8 cellular contexts compared by ENCODE assay signal in the genomic region with DNA sequence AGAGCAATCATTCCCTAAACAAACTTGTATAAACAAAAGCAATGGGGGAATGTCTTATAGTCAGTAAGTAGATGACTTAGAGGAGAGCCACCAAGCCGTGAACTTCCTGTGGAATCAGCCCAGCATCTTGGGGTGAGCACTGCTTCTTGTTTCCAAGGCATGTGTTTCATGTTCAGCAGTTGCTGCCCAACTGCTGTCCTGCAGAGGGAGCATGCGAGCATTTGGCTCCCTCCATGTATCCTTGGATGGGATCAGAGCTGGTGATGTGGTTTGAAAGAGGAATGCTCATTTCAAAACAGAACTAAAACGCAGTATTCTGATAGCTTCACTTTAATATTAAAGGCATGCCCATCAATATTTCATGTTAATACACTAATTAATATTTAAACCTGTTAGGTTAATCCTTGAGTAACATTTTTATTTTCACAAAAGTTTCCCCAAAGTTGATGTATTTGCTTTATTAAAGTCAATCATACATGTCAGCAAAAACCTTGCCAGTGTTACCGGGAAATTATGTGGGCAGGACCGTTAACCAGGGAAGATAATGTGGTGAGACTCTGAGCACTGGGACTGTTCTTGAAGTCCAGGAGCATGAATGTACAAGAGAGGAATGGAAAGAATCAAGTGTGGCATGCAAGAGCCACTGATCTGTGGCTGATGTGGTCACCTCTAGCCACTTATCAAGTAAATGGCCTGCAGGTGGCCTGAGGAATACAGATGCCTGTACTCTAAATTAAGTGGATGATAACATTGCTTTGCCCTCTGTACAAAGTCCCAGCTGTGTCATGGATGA.
DNase-seq lines count a peak whose midpoint lies in the region; FAIRE-seq and TF ChIP-seq lines count a peak whose summit lies in the region.

No MANE protein-coding gene starts in this region.

- intact Hi-C loops in breast epithelium (cut with DNase I; ENCODE audit: low total_unique reads) (loop anchor here (10.0 kb wide), 1 partner anchor 546 kb away; no protein-coding TSS in a partner anchor), kidney (cut with DNase I) (no loop called here), tibial artery (cut with DNase I; ENCODE audit: low total_unique reads) (loop anchor here (5.0 to 10.0 kb wide), 2 partner anchors 644 to 752 kb away; no protein-coding TSS in a partner anchor)

- DNase-seq in DMS53 (lab: John Stamatoyannopoulos, UW) (peak; percentile 60), NCI-H1048 (lab: John Stamatoyannopoulos, UW) (peak; percentile 10), breast epithelium (ENCODE audit: low spot score in 2 of 2) (no peak), kidney (no peak), tibial artery (peak; percentile 60 to 76), NCI-H1436 (lab: John Stamatoyannopoulos, UW) (no peak), NCI-H510A treated with DMSO at 0.1 percent for 48 hours (lab: John Stamatoyannopoulos, UW) (no peak)

- TF ChIP-seq CTCF in 22Rv1 (IDR thresholded peaks at IDR 0.05) (peak; percentile 82), breast epithelium (IDR thresholded peaks at IDR 0.05) (peak in 2 of 3 donors; percentile 37 to 63), kidney (IDR thresholded peaks at IDR 0.05; ENCODE audit: borderline replicate concordance, extremely low read depth, insufficient read depth) (peak; percentile 76), tibial artery (IDR thresholded peaks at IDR 0.05) (peak; percentile 79)

- H3K36me3 ChIP-seq in breast epithelium (no peaks in the 10 kb centered on the region), kidney (ENCODE audit: control insufficient read depth in 1 of 2, insufficient read depth in 2 of 2, low read length in 2 of 2) (no peaks in the 10 kb centered on the region), tibial artery (no peaks in the 10 kb centered on the region)

- TF ChIP-seq POLR2A in breast epithelium (IDR thresholded peaks at IDR 0.05): no peak

- FAIRE-seq in kidney (lab: Jason Lieb, UNC): peak; percentile 17

- no peak overlapping the region for H3K9ac ChIP-seq in kidney (ENCODE audit: low read length in 2 of 2)

- H3K27ac ChIP-seq in 22Rv1: no peak overlapping the region
- no peak overlapping the region for H3K27ac ChIP-seq in breast epithelium
- H3K27ac ChIP-seq in kidney (ENCODE audit: low read depth in 2 of 2, low read length in 2 of 2): no peak overlapping the region
- H3K27ac ChIP-seq in tibial artery: no peak overlapping the region

- H3K27me3 ChIP-seq in breast epithelium: no peaks in the 10 kb centered on the region
- peaks cover 0 to 4% of the 10 kb centered on the region in 2 donors for H3K27me3 ChIP-seq in tibial artery

- H3K4me1 ChIP-seq in breast epithelium: no peaks in the 10 kb centered on the region
- H3K4me1 ChIP-seq in kidney (ENCODE audit: control insufficient read depth in 1 of 2, insufficient read depth in 1 of 2, low read depth in 1 of 2, low read length in 2 of 2): peaks cover 0 to 2% of the 10 kb centered on the region in 2 donors
- peaks cover 0 to 4% (median 0%) of the 10 kb centered on the region in 4 donors for H3K4me1 ChIP-seq in tibial artery

- H3K4me3 ChIP-seq in breast epithelium (no peak overlapping the region), kidney (ENCODE audit: low read length in 2 of 2) (no peak overlapping the region), tibial artery (no peak overlapping the region)

- H3K9me3 ChIP-seq in breast epithelium (no peaks in the 10 kb centered on the region), kidney (ENCODE audit: control insufficient read depth in 1 of 2, low read length in 2 of 2) (no peaks in the 10 kb centered on the region), tibial artery (no peaks in the 10 kb centered on the region)

Comparison
In these comparisons a context has a peak if more than half of its experiments do, and no peak if none do; other contexts are left out.
1. DNase-seq: peak in DMS53 (single experiment), NCI-H1048 (single experiment) and tibial artery (2 of 2); none in breast epithelium (0 of 2), kidney (single experiment), NCI-H1436 (single experiment) and NCI-H510A treated with DMSO at 0.1 percent for 48 hours (single experiment).
2. Peak in every context shown above with its lines, with median percentiles within 50 percentile points of each other: CTCF ChIP-seq.